ENCODE assay signal across 7 cellular contexts in the genomic region with DNA sequence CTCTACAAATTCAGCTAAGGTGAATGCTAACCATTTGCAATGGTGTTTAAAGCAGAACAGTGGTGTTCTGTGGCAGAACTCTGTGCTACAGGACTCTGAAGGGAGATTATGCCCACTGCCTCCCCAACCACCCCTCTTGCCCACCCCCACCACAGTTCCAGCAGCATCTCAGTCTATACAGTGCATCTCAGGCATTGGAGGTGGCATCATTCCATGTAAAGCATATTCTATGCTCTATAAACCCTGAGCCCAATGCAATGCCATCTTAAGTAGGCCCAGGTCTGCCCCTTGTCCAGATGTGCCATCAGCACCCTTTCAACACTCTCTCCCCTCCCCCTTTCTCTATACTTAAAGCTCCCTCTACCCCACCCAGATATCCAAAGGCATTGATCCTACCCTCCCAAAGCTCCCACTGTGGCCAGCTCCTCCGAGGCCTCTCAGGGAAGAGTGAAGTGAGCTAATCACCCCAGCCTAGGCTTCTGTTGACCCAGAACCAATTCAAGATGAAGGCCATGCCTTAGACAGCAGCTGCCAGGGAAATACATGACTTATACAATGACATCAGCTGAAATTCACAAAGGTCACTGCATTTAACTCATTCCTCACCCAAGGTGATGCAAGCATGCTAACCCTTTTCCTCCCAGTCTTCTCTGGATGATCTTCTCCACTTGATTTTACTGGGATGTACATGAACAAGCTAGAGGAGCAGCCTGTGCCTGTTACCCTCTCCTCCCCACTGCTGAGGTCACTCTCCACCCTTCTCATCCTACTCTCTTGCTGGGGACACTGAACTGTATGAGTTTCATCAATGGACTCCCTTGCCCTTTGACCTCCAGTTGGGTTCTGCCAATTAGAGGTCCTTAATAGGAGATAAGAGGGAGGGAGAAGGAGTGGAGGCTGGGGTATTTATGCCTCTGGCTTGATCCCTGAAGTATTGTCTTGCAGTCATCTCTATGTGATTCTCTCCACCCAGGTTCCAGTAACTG.
DNase-seq lines count a peak whose midpoint lies in the region; ATAC-seq and TF ChIP-seq lines count a peak whose summit lies in the region.
"Not testable (repeated sequence)": the region's sequence is repeated elsewhere in the genome, so short reads cannot be mapped to it uniquely, and the experiment has no call there.

No MANE protein-coding gene starts in this region.

- H3K9me3 Mint-ChIP-seq in activated CD4-positive, alpha-beta T cell treated with anti-CD3 and anti-CD28 coated beads, Interleukin-2, amount 10 ng/mL, durations not matched to agents 24 days and 14 days; stimulated activated effector memory CD8-positive, alpha-beta T cell treated with anti-CD3 and anti-CD28 coated beads, Interleukin-12 subunit alpha, Interleukin-12 subunit beta, amount 100 ng/mL, for 72 hours: not testable (repeated sequence)

- H3K4me1 Mint-ChIP-seq in activated CD4-positive, alpha-beta T cell treated with anti-CD3 and anti-CD28 coated beads, Interleukin-2, amount 10 ng/mL, durations not matched to agents 24 days and 14 days; stimulated activated effector memory CD8-positive, alpha-beta T cell treated with anti-CD3 and anti-CD28 coated beads, Interleukin-12 subunit alpha, Interleukin-12 subunit beta, amount 100 ng/mL, for 72 hours: not testable (repeated sequence)

- H3K27ac Mint-ChIP-seq in activated CD4-positive, alpha-beta T cell treated with anti-CD3 and anti-CD28 coated beads, Interleukin-2, amount 10 ng/mL, durations not matched to agents 24 days and 14 days; stimulated activated effector memory CD8-positive, alpha-beta T cell treated with anti-CD3 and anti-CD28 coated beads, Interleukin-12 subunit alpha, Interleukin-12 subunit beta, amount 100 ng/mL, for 72 hours: not testable (repeated sequence)

- DNase-seq in activated CD4-positive, alpha-beta T cell treated with anti-CD3 and anti-CD28 coated beads, Interleukin-2, amount 10 ng/mL, durations not matched to agents 24 days and 14 days, result peak; percentile 41
- DNase-seq in epidermal melanocyte (ENCODE audit: insufficient read length, low spot score), result peak; percentile 1
- not testable (repeated sequence) for DNase-seq in left ventricle myocardium superior; mucosa of descending colon; stimulated activated effector memory CD8-positive, alpha-beta T cell treated with anti-CD3 and anti-CD28 coated beads, Interleukin-12 subunit alpha, Interleukin-12 subunit beta, amount 100 ng/mL, for 72 hours (ENCODE audit: low spot score in 2 of 2); upper lobe of right lung

- H3K36me3 Mint-ChIP-seq in activated CD4-positive, alpha-beta T cell treated with anti-CD3 and anti-CD28 coated beads, Interleukin-2, amount 10 ng/mL, durations not matched to agents 24 days and 14 days (ENCODE audit: low read depth); stimulated activated effector memory CD8-positive, alpha-beta T cell treated with anti-CD3 and anti-CD28 coated beads, Interleukin-12 subunit alpha, Interleukin-12 subunit beta, amount 100 ng/mL, for 72 hours: not testable (repeated sequence)

- H3K27me3 ChIP-seq in gastroesophageal sphincter, upper lobe of right lung: not testable (repeated sequence)

- not testable (repeated sequence) for H3K4me3 ChIP-seq in gastroesophageal sphincter, mucosa of descending colon, upper lobe of right lung

- TF ChIP-seq EP300 in gastroesophageal sphincter (IDR thresholded peaks at IDR 0.05), result not testable (repeated sequence)

- not testable (repeated sequence) for TF ChIP-seq POLR2A in gastroesophageal sphincter (IDR thresholded peaks at IDR 0.05)

- H3K27ac ChIP-seq in gastroesophageal sphincter, upper lobe of right lung: not testable (repeated sequence)

- not testable (repeated sequence) for H3K4me1 ChIP-seq in gastroesophageal sphincter; mucosa of descending colon (ENCODE audit: low read depth); upper lobe of right lung

- intact Hi-C loops in activated CD4-positive, alpha-beta T cell treated with anti-CD3 and anti-CD28 coated beads, Interleukin-2, amount 10 ng/mL, durations not matched to agents 24 days and 14 days (cut with micrococcal nuclease); left ventricle myocardium superior (cut with micrococcal nuclease); mucosa of descending colon (cut with DNase I, micrococcal nuclease); upper lobe of right lung (cut with DNase I): not testable (repeated sequence)

- WGBS in gastroesophageal sphincter (ENCODE audit: low coverage in 1 of 2), 2 donors, result 43% methylated on average over 1 of the region's 1 CpG; no CpG with 5 or more reads in 1 of the 2 donors

- not testable (repeated sequence) for H3K27me3 Mint-ChIP-seq in activated CD4-positive, alpha-beta T cell treated with anti-CD3 and anti-CD28 coated beads, Interleukin-2, amount 10 ng/mL, durations not matched to agents 24 days and 14 days

- not testable (repeated sequence) for H3K36me3 ChIP-seq in gastroesophageal sphincter; mucosa of descending colon (ENCODE audit: low read depth); upper lobe of right lung

- ATAC-seq in gastroesophageal sphincter (peak; percentile 31), left ventricle myocardium superior (peak; percentile 25), mucosa of descending colon (peak; percentile 10), upper lobe of right lung (peak; percentile 35)
- ATAC-seq in stimulated activated effector memory CD8-positive, alpha-beta T cell treated with anti-CD3 and anti-CD28 coated beads, Interleukin-12 subunit alpha, Interleukin-12 subunit beta, amount 100 ng/mL, for 72 hours, result peak; percentile 45

- H3K4me3 Mint-ChIP-seq in activated CD4-positive, alpha-beta T cell treated with anti-CD3 and anti-CD28 coated beads, Interleukin-2, amount 10 ng/mL, durations not matched to agents 24 days and 14 days; stimulated activated effector memory CD8-positive, alpha-beta T cell treated with anti-CD3 and anti-CD28 coated beads, Interleukin-12 subunit alpha, Interleukin-12 subunit beta, amount 100 ng/mL, for 72 hours: not testable (repeated sequence)

- TF ChIP-seq CTCF in gastroesophageal sphincter (IDR thresholded peaks at IDR 0.05); mucosa of descending colon (IDR thresholded peaks at IDR 0.05); upper lobe of right lung (IDR thresholded peaks at IDR 0.05): not testable (repeated sequence)

- not testable (repeated sequence) for H3K9me3 ChIP-seq in gastroesophageal sphincter, upper lobe of right lung
- peaks cover 24% of the 10 kb centered on the region for H3K9me3 ChIP-seq in mucosa of descending colon
